In the genomic region with DNA sequence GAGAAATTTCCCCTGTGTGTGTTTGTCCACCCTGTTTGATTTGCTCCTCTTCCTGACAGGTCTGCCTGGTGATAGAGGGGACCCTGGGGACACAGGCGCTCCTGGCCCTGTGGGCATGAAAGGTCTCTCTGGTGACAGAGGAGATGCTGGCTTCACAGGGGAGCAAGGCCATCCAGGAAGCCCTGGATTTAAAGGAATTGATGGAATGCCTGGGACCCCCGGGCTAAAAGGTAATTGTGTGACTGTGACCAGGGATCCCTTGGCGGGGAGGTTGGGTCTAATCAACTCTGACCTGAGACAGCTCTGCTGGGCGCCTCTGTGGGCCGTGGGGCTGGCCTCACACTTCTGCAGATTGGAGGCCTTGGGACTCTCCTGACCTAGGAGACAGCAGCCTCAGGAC, we compare ENCODE assay signal across 19 cellular contexts.
"Had no signal": no experiment of that assay in that cellular context is flagged by ENCODE, and none has a peak within 500 bp of the region (broad histone marks: within the 10 kb centered on the region; RNA-seq: fewer than 3 reads in every experiment).

No MANE protein-coding gene starts in this region.

- H3K4me3 Mint-ChIP-seq: activated CD4-positive, alpha-beta T cell treated with anti-CD3 and anti-CD28 coated beads, Interleukin-2, amount 10 ng/mL, durations not matched to agents 7 days and 5 days; activated naive CD8-positive, alpha-beta T cell; brain; central memory CD8-positive, alpha-beta T cell; effector memory CD8-positive, alpha-beta T cell; memory B cell; nephron; T-helper 2 cell treated with Interferon-gamma antibody and Interleukin-4, amounts not matched to agents 5 μg/mL and 100 μg/mL, for 36 hours had no signal

- ATAC-seq: effector memory CD8-positive, alpha-beta T cell had no signal

- H3K4me3 ChIP-seq: left ventricle myocardium inferior, ovary had no signal

- DNase-seq: activated CD4-positive, alpha-beta T cell treated with anti-CD3 and anti-CD28 coated beads, Interleukin-2, amount 10 ng/mL, durations not matched to agents 7 days and 5 days; activated CD4-positive, CD25-positive, alpha-beta regulatory T cell; activated CD8-positive, alpha-beta memory T cell treated with anti-CD3 and anti-CD28 coated beads for 24 hours; activated gamma-delta T cell treated with Interleukin-2 at 50 U/mL for 16 hours; amniotic stem cell; dermis blood vessel endothelial cell; effector memory CD8-positive, alpha-beta T cell; stimulated activated CD4-positive, alpha-beta T cell treated with anti-CD3 and anti-CD28 coated beads, Interleukin-12 subunit alpha, Interleukin-12 subunit beta, amount 100 ng/mL, for 4 hours; stimulated activated CD4-positive, alpha-beta T cell treated with anti-CD3 and anti-CD28 coated beads, Interleukin-2, amount 100 ng/mL, for 24 hours; substantia nigra had no signal

- H3K27ac Mint-ChIP-seq: activated CD4-positive, alpha-beta T cell treated with anti-CD3 and anti-CD28 coated beads, Interleukin-2, amount 10 ng/mL, durations not matched to agents 7 days and 5 days; activated naive CD8-positive, alpha-beta T cell; effector memory CD8-positive, alpha-beta T cell; nephron; T-helper 2 cell treated with Interferon-gamma antibody and Interleukin-4, amounts not matched to agents 5 μg/mL and 100 μg/mL, for 36 hours had no signal

- H3K27me3 ChIP-seq: ovary had no signal

- H3K36me3 Mint-ChIP-seq: activated naive CD8-positive, alpha-beta T cell; memory B cell had no signal

- H3K27ac ChIP-seq: epithelial cell of prostate, ovary had no signal

- H3K4me1 Mint-ChIP-seq: activated CD4-positive, alpha-beta T cell treated with anti-CD3 and anti-CD28 coated beads, Interleukin-2, amount 10 ng/mL, durations not matched to agents 7 days and 5 days; central memory CD8-positive, alpha-beta T cell; nephron had no signal

- H3K9me3 Mint-ChIP-seq: activated CD4-positive, alpha-beta T cell treated with anti-CD3 and anti-CD28 coated beads, Interleukin-2, amount 10 ng/mL, durations not matched to agents 7 days and 5 days; brain; central memory CD8-positive, alpha-beta T cell; effector memory CD8-positive, alpha-beta T cell; memory B cell; nephron; T-helper 2 cell treated with Interferon-gamma antibody and Interleukin-4, amounts not matched to agents 5 μg/mL and 100 μg/mL, for 36 hours had no signal

- H3K36me3 ChIP-seq: ovary had no signal

- H3K9me3 ChIP-seq: left ventricle myocardium inferior, ovary had no signal
